Comparison of ENCODE assay signal across 8 cellular contexts in the genomic region with DNA sequence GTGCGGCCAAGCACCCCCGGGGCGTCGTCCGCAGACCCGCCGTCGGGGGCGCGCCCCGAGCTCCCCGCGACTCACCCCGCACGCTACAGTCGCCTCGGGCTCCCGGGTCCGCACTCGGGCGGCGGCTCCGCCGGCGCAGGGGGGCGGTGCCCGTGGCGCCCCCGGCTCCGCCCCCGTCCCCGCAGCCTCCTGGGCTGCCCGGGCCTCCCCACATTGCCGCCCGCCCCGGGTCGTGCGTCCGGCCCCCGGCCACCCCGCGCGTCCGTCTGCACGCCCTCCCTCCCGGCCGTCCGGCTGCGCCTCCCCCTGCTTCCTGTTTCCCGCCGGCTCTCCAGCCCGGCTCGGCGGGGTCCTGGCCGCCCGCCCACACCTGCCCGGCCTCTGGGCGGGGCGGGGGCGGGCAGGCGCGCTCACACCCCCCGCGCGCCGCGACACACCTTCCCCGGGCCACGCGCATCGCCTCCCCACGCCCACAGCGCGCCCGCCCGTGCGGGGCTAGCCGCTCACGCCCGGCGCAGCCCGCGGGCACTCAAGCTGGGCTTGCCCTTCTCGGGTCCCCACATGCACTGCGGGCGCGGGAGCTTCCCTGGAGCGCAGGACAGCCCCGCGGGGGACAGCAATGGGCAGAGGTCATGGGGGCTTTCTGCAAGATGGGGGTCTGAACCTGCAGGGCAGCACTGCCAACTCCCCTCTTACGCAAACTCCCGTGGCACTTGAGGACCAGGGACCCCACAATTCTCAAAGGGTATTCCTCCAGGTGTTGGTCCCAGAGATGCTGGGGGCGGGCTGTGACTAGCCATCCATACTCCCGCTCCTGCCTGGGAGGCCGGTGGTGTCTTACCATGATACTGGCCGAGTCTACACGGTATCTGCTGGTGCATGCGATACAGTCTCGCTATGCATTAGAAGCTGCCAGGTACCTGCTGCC. TPM values are rescaled to one million over a fixed set of nuclear protein-coding genes. Genes with fewer than 3 reads are reported as not detected.
A peak's percentile ranks its signal among the peaks of the same experiment; 100 is the strongest.
DNase-seq lines count a peak whose midpoint lies in the region; ATAC-seq and TF ChIP-seq lines count a peak whose summit lies in the region.

A gene with protein sequence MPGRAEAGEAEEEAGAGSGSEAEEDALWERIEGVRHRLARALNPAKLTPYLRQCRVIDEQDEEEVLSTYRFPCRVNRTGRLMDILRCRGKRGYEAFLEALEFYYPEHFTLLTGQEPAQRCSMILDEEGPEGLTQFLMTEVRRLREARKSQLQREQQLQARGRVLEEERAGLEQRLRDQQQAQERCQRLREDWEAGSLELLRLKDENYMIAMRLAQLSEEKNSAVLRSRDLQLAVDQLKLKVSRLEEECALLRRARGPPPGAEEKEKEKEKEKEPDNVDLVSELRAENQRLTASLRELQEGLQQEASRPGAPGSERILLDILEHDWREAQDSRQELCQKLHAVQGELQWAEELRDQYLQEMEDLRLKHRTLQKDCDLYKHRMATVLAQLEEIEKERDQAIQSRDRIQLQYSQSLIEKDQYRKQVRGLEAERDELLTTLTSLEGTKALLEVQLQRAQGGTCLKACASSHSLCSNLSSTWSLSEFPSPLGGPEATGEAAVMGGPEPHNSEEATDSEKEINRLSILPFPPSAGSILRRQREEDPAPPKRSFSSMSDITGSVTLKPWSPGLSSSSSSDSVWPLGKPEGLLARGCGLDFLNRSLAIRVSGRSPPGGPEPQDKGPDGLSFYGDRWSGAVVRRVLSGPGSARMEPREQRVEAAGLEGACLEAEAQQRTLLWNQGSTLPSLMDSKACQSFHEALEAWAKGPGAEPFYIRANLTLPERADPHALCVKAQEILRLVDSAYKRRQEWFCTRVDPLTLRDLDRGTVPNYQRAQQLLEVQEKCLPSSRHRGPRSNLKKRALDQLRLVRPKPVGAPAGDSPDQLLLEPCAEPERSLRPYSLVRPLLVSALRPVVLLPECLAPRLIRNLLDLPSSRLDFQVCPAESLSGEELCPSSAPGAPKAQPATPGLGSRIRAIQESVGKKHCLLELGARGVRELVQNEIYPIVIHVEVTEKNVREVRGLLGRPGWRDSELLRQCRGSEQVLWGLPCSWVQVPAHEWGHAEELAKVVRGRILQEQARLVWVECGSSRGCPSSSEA (minus strand): TSS at position 148 of the 928 bp plus-strand sequence. CDS start 215 bp downstream, outside the sequence.

- POLR2A ChIA-PET in activated CD4-positive, alpha-beta T cell treated with anti-CD3 and anti-CD28 coated beads, Interleukin-2, amount 10 ng/mL, durations not matched to agents 7 days and 5 days (lab: Charles Lee) = no interaction called here
- POLR2A ChIA-PET in WTC11 (lab: Charles Lee) = no interaction called here

- no peak within 1 kb of the TSS for H3K27ac Mint-ChIP-seq in activated CD4-positive, alpha-beta T cell treated with anti-CD3 and anti-CD28 coated beads, Interleukin-2, amount 10 ng/mL, durations not matched to agents 7 days and 5 days
- no peak within 1 kb of the TSS for H3K27ac Mint-ChIP-seq in WTC11
- H3K27ac Mint-ChIP-seq in osteocyte (ENCODE audit: unreplicated experiment) = peak within 1 kb of the TSS; percentile 84

- CTCF ChIA-PET in activated CD4-positive, alpha-beta T cell treated with anti-CD3 and anti-CD28 coated beads, Interleukin-2, amount 10 ng/mL, durations not matched to agents 7 days and 5 days (lab: Charles Lee) = interaction anchor here (1.1 to 2.1 kb wide), 6 partner anchors 11 to 47 kb away, joined by 3 to 6 read pairs (median 4); no protein-coding TSS in a partner anchor
- CTCF ChIA-PET in WTC11 (lab: Charles Lee) = interaction anchor here (1.0 to 5.3 kb wide), 9 partner anchors 8 to 259 kb away, joined by 3 to 32 read pairs (median 4); no protein-coding TSS in a partner anchor

- H3K4me1 Mint-ChIP-seq in activated CD4-positive, alpha-beta T cell treated with anti-CD3 and anti-CD28 coated beads, Interleukin-2, amount 10 ng/mL, durations not matched to agents 7 days and 5 days = peaks cover 9% of the 10 kb centered on the region
- H3K4me1 Mint-ChIP-seq in WTC11 = peaks cover 11% of the 10 kb centered on the region
- H3K4me1 Mint-ChIP-seq in osteocyte (ENCODE audit: unreplicated experiment) = peaks cover 54% of the 10 kb centered on the region

- ATAC-seq in WTC11 (peak; percentile 51), GM19397 (IDR thresholded peaks at IDR 0.05; ENCODE audit: unreplicated experiment) (no peak)

- DNase-seq in activated CD4-positive, alpha-beta T cell treated with anti-CD3 and anti-CD28 coated beads, Interleukin-2, amount 10 ng/mL, durations not matched to agents 7 days and 5 days = no peak
- DNase-seq in activated CD4-positive, alpha-beta T cell treated with anti-CD3 and anti-CD28 coated beads, Interleukin-2, amount 50 U/mL, for 4 hours = no peak
- peak; percentile 46 for DNase-seq in WTC11 (ENCODE audit: low spot score)
- DNase-seq in fibroblast of the aortic adventitia (ENCODE audit: low read depth) = no peak
- DNase-seq in osteocyte (ENCODE audit: extremely low spot score, unreplicated experiment) = no peak
- DNase-seq in NCI-H2171 (lab: John Stamatoyannopoulos, UW) = no peak
- no peak for DNase-seq in SKM-1 (lab: John Stamatoyannopoulos, UW; ENCODE audit: unreplicated experiment)

- H3K27me3 Mint-ChIP-seq in activated CD4-positive, alpha-beta T cell treated with anti-CD3 and anti-CD28 coated beads, Interleukin-2, amount 10 ng/mL, durations not matched to agents 7 days and 5 days = peaks cover 63% of the 10 kb centered on the region
- H3K27me3 Mint-ChIP-seq in WTC11 (ENCODE audit: low read depth) = peaks cover 34% of the 10 kb centered on the region
- no peaks in the 10 kb centered on the region for H3K27me3 Mint-ChIP-seq in osteocyte (ENCODE audit: unreplicated experiment)

- TF ChIP-seq CTCF in WTC11 (IDR thresholded peaks at IDR 0.05) = no peak
- no peak for TF ChIP-seq CTCF in fibroblast of the aortic adventitia (IDR thresholded peaks at IDR 0.05; ENCODE audit: insufficient read depth, low read length)
- no peak for TF ChIP-seq CTCF in osteocyte (IDR thresholded peaks at IDR 0.05)

- H3K36me3 Mint-ChIP-seq in activated CD4-positive, alpha-beta T cell treated with anti-CD3 and anti-CD28 coated beads, Interleukin-2, amount 10 ng/mL, durations not matched to agents 7 days and 5 days (ENCODE audit: low read depth) = no peaks in the 10 kb centered on the region
- peaks cover 8% of the 10 kb centered on the region for H3K36me3 Mint-ChIP-seq in WTC11
- H3K36me3 Mint-ChIP-seq in osteocyte (ENCODE audit: unreplicated experiment) = peaks cover 12% of the 10 kb centered on the region

- no peaks in the 10 kb centered on the region for H3K9me3 Mint-ChIP-seq in activated CD4-positive, alpha-beta T cell treated with anti-CD3 and anti-CD28 coated beads, Interleukin-2, amount 10 ng/mL, durations not matched to agents 7 days and 5 days
- peaks cover 11% of the 10 kb centered on the region for H3K9me3 Mint-ChIP-seq in WTC11
- peaks cover 3% of the 10 kb centered on the region for H3K9me3 Mint-ChIP-seq in osteocyte (ENCODE audit: unreplicated experiment)

- H3K4me3 ChIP-seq in fibroblast of the aortic adventitia (ENCODE audit: low read depth, low read length) = peak within 1 kb of the TSS; percentile 71

- peak within 1 kb of the TSS; percentile 38 for H3K4me3 Mint-ChIP-seq in activated CD4-positive, alpha-beta T cell treated with anti-CD3 and anti-CD28 coated beads, Interleukin-2, amount 10 ng/mL, durations not matched to agents 7 days and 5 days
- H3K4me3 Mint-ChIP-seq in WTC11 (peak within 1 kb of the TSS; percentile 79), osteocyte (ENCODE audit: unreplicated experiment) (peak within 1 kb of the TSS; percentile 89)

TF ChIP-seq in WTC11, 78 proteins besides CTCF, POLR2A, EP300 and RAD21:
- TF ChIP-seq SP1 (CRISPR knock-in tag; conservative IDR thresholded peaks at IDR 0.05) (peak; percentile 62), NR1H2 (CRISPR knock-in tag; IDR thresholded peaks at IDR 0.05) (no peak), CBFB (CRISPR knock-in tag; IDR thresholded peaks at IDR 0.05; ENCODE audit: low read depth) (0 out of 2 replicates have a peak, but pooled peaks have one; percentile 49), IRF2 (CRISPR knock-in tag; IDR thresholded peaks at IDR 0.05; ENCODE audit: borderline replicate concordance, low read depth) (no peak)
- TF ChIP-seq, protein P1, sequence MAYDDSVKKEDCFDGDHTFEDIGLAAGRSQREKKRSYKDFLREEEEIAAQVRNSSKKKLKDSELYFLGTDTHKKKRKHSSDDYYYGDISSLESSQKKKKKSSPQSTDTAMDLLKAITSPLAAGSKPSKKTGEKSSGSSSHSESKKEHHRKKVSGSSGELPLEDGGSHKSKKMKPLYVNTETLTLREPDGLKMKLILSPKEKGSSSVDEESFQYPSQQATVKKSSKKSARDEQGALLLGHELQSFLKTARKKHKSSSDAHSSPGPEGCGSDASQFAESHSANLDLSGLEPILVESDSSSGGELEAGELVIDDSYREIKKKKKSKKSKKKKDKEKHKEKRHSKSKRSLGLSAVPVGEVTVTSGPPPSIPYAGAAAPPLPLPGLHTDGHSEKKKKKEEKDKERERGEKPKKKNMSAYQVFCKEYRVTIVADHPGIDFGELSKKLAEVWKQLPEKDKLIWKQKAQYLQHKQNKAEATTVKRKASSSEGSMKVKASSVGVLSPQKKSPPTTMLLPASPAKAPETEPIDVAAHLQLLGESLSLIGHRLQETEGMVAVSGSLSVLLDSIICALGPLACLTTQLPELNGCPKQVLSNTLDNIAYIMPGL (CRISPR knock-in tag; IDR thresholded peaks at IDR 0.05) = peak; percentile 5; the same call in 1 of the 2 replicates
- TF ChIP-seq, protein P2, sequence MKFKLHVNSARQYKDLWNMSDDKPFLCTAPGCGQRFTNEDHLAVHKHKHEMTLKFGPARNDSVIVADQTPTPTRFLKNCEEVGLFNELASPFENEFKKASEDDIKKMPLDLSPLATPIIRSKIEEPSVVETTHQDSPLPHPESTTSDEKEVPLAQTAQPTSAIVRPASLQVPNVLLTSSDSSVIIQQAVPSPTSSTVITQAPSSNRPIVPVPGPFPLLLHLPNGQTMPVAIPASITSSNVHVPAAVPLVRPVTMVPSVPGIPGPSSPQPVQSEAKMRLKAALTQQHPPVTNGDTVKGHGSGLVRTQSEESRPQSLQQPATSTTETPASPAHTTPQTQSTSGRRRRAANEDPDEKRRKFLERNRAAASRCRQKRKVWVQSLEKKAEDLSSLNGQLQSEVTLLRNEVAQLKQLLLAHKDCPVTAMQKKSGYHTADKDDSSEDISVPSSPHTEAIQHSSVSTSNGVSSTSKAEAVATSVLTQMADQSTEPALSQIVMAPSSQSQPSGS (CRISPR knock-in tag; IDR thresholded peaks at IDR 0.05; ENCODE audit: borderline replicate concordance, low read depth) = no peak

RNA-seq across cellular contexts. Expression of the gene that starts here (rescaled TPM):
- not detected for total RNA-seq in activated CD4-positive, alpha-beta T cell treated with anti-CD3 and anti-CD28 coated beads, Interleukin-2, amount 10 ng/mL, durations not matched to agents 7 days and 5 days
- total RNA-seq in WTC11 (2021) (14.6 to 17.5 TPM (median 16.0 TPM) in 3 replicates), fibroblast of the aortic adventitia (ENCODE audit: low replicate concordance) (5.8 and 13.1 TPM in 2 replicates), osteocyte (29.2 and 31.5 TPM in 2 replicates)

Comparison
In these comparisons a context has a peak if more than half of its experiments do, and no peak if none do; other contexts are left out.
1. H3K4me3 Mint-ChIP-seq: peak in every context shown above with its lines; median percentile 89 in osteocyte; 79 in WTC11; 38 in activated CD4-positive, alpha-beta T cell treated with anti-CD3 and anti-CD28 coated beads, Interleukin-2, amount 10 ng/mL, durations not matched to agents 7 days and 5 days.